In genomic region chr11:32829157-32829679, GRCh38 we compare ENCODE assay signal across 8 cellular contexts. TPM values are rescaled to one million over a fixed set of nuclear protein-coding genes. Genes with fewer than 3 reads are reported as not detected.
A peak's percentile ranks its signal among the peaks of the same experiment; 100 is the strongest.
DNase-seq lines count a peak whose midpoint lies in the region; ATAC-seq lines count a peak whose summit lies in the region.

No MANE protein-coding gene starts in this region.

- DNase-seq in DMS79 (lab: John Stamatoyannopoulos, UW) (peak; percentile 28), adipocyte (ENCODE audit: low read depth) (peak; percentile 53), left colon (no peak), NCI-H1048 (lab: John Stamatoyannopoulos, UW) (no peak)
- no peak for DNase-seq in stimulated activated CD4-positive, alpha-beta T cell treated with anti-CD3 and anti-CD28 coated beads, Interleukin-2, amount 100 ng/mL, for 24 hours

- H3K4me3 ChIP-seq in adipocyte (ENCODE audit: low read length): peak overlapping the region; percentile 85
- peak overlapping the region; percentile 71 to 80 (median 75) for H3K4me3 ChIP-seq in subcutaneous abdominal adipose tissue (ENCODE audit: low read depth in 1 of 5, low read length in 5 of 5)

- ATAC-seq in GM19463 (IDR thresholded peaks at IDR 0.05; ENCODE audit: unreplicated experiment) (peak; percentile 37), HG03571 (IDR thresholded peaks at IDR 0.05; ENCODE audit: unreplicated experiment) (peak; percentile 39), left colon (peak; percentile 19)

- H3K27me3 ChIP-seq in adipocyte (replicated peaks; ENCODE audit: control insufficient read depth, insufficient read depth, low read length) (no peaks in the 10 kb centered on the region), subcutaneous abdominal adipose tissue (ENCODE audit: control insufficient read depth in 5 of 5, insufficient read depth in 4 of 5, low read length in 5 of 5) (peaks cover 0 to 2% (median 0%) of the 10 kb centered on the region in 5 donors)

- peak overlapping the region; percentile 71 for H3K9ac ChIP-seq in adipocyte (ENCODE audit: low read length)
- H3K9ac ChIP-seq in subcutaneous abdominal adipose tissue (ENCODE audit: low read length in 5 of 5): peak overlapping the region in 4 of 5 donors; percentile 2 to 60 (median 36)

- H3K9me3 ChIP-seq in adipocyte (ENCODE audit: control insufficient read depth, low read length) (no peaks in the 10 kb centered on the region), subcutaneous abdominal adipose tissue (ENCODE audit: control insufficient read depth in 5 of 5, low read length in 5 of 5) (no peaks in the 10 kb centered on the region)

- no peaks in the 10 kb centered on the region for H3K36me3 ChIP-seq in adipocyte (ENCODE audit: control insufficient read depth, insufficient read depth, low read length, severe bottlenecking)
- no peaks in the 10 kb centered on the region for H3K36me3 ChIP-seq in subcutaneous abdominal adipose tissue (ENCODE audit: control insufficient read depth in 5 of 5, insufficient read depth in 5 of 5, low read length in 5 of 5)

- peaks cover 6% of the 10 kb centered on the region for H3K4me1 ChIP-seq in adipocyte (ENCODE audit: control insufficient read depth, insufficient read depth, low read length)
- H3K4me1 ChIP-seq in subcutaneous abdominal adipose tissue (ENCODE audit: control insufficient read depth in 5 of 5, insufficient read depth in 5 of 5, low read length in 5 of 5): peaks cover 0 to 17% (median 15%) of the 10 kb centered on the region in 5 donors

- no peak overlapping the region for H3K27ac ChIP-seq in subcutaneous abdominal adipose tissue (ENCODE audit: low read depth, low read length)

- intact Hi-C loops in left colon (cut with DNase I, micrococcal nuclease): no loop called here

RNA-seq across cellular contexts. Expression of gene PRRG4, which starts 0.5 kb away (rescaled TPM):
- 10 to 100 TPM; 15.8 to 19.0 TPM for total RNA-seq in left colon

RNA-seq across cellular contexts. Expression of gene CCDC73, which starts 34.8 kb away (rescaled TPM):
- total RNA-seq in left colon: not detected

Comparison
In these comparisons a context has a peak if more than half of its experiments do, and no peak if none do; other contexts are left out.
1. DNase-seq: peak in DMS79 (single experiment) and adipocyte (single experiment); none in left colon (0 of 2), NCI-H1048 (single experiment) and stimulated activated CD4-positive, alpha-beta T cell treated with anti-CD3 and anti-CD28 coated beads, Interleukin-2, amount 100 ng/mL, for 24 hours (0 of 2).
2. Peak in every context shown above with its lines, with median percentiles within 50 percentile points of each other: ATAC-seq.